8 cellular contexts compared by ENCODE assay signal in genomic region chr1:52662645-52663313, GRCh38. TPM values are rescaled to one million over a fixed set of nuclear protein-coding genes. Genes with fewer than 3 reads are reported as not detected.
DNase-seq lines count a peak whose midpoint lies in the region; ATAC-seq and TF ChIP-seq lines count a peak whose summit lies in the region.

No MANE protein-coding gene starts in this region.

- H3K4me3 Mint-ChIP-seq in progenitor cell of endocrine pancreas (ENCODE audit: low read depth) = no peak overlapping the region

- DNase-seq in H4 (ENCODE audit: low spot score) (peak; percentile 94), NCI-H460 (ENCODE audit: extremely low read depth, low read depth) (peak; percentile 23), progenitor cell of endocrine pancreas (ENCODE audit: low spot score, unreplicated experiment) (no peak), T-helper 9 cell (no peak)

- peaks cover 14% of the 10 kb centered on the region for H3K4me1 Mint-ChIP-seq in progenitor cell of endocrine pancreas (ENCODE audit: low read depth)

- TF ChIP-seq CTCF in progenitor cell of endocrine pancreas (IDR thresholded peaks at IDR 0.05; ENCODE audit: unreplicated experiment) = no peak

- no peaks in the 10 kb centered on the region for H3K36me3 Mint-ChIP-seq in progenitor cell of endocrine pancreas (ENCODE audit: insufficient read depth)

- peak overlapping the region; percentile 69 for H3K27ac Mint-ChIP-seq in progenitor cell of endocrine pancreas

- ATAC-seq in esophagus mucosa (peak; percentile 63), HG03159 (IDR thresholded peaks at IDR 0.05; ENCODE audit: unreplicated experiment) (no peak), HG02642 (IDR thresholded peaks at IDR 0.05; ENCODE audit: poor library complexity, unreplicated experiment) (no peak), GM18520 (IDR thresholded peaks at IDR 0.05; ENCODE audit: unreplicated experiment) (no peak)

- no peaks in the 10 kb centered on the region for H3K27me3 Mint-ChIP-seq in progenitor cell of endocrine pancreas

- no peaks in the 10 kb centered on the region for H3K9me3 Mint-ChIP-seq in progenitor cell of endocrine pancreas (ENCODE audit: low read depth)

RNA-seq across cellular contexts. Expression of gene SHISAL2A, which starts 29.8 kb away (rescaled TPM):
- not detected in 2 replicates for total RNA-seq in H4 (2014; rRNA removed; shearing (Covaris generic))
- not detected in 2 replicates for total RNA-seq in NCI-H460 (2014; rRNA removed; shearing (Covaris generic))
- not detected in 2 replicates for polyA plus RNA-seq in NCI-H460 (2014; cell fraction: nucleus; rRNA removed)
- total RNA-seq in esophagus mucosa (0.36 TPM), progenitor cell of endocrine pancreas (0.29 and 0.38 TPM in 2 replicates)

RNA-seq across cellular contexts. Expression of gene COA7, which starts 35.4 kb away (rescaled TPM):
- total RNA-seq in H4 (2014; rRNA removed; shearing (Covaris generic)) = 15.9 and 16.6 TPM in 2 replicates
- 11.5 and 15.6 TPM in 2 replicates for total RNA-seq in NCI-H460 (2014; rRNA removed; shearing (Covaris generic))
- 16.1 and 16.8 TPM in 2 replicates for polyA plus RNA-seq in NCI-H460 (2014; cell fraction: nucleus; rRNA removed)
- total RNA-seq in esophagus mucosa (13.7 TPM), progenitor cell of endocrine pancreas (15.4 and 16.5 TPM in 2 replicates)

Comparison
In these comparisons a context has a peak if more than half of its experiments do, and no peak if none do; other contexts are left out.
1. DNase-seq: peak in H4 (single experiment) and NCI-H460 (single experiment); none in progenitor cell of endocrine pancreas (single experiment) and T-helper 9 cell (single experiment).